Comparison of ENCODE assay signal across 14 cellular contexts in the genomic region with DNA sequence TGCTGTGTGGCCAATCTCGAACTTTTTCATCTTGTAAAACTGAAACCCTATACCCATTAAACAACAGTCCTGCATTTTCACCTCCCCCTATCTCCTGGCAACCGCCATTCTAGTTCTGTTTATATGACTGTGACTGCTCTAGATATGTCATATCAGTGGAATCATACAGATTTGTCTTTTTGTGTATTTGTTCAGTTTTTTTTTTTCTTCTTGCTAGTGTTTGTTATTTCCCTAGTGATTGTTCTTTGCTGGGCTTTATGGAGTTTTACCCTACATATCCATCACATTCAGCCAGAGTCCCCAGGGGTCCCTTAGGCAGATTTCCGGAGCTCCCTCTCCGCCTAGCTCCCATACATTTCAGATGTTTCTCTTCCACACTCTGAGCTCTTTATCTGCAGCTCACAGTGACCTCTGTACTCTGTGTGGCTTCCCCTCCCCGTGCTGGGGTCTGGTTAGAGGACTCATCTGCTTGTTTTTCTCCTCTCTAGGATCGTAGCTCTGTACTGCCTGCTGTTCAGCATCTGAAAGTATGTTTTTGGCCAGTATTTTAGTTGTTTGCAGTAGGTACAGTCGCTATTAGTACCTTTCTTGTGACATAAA. TPM values are rescaled to one million over a fixed set of nuclear protein-coding genes. Genes with fewer than 3 reads are reported as not detected.
DNase-seq lines count a peak whose midpoint lies in the region; ATAC-seq and TF ChIP-seq lines count a peak whose summit lies in the region.
"Had no signal": no experiment of that assay in that cellular context is flagged by ENCODE, and none has a peak within 500 bp of the region (broad histone marks: within the 10 kb centered on the region; RNA-seq: fewer than 3 reads in every experiment).

No MANE protein-coding gene starts in this region.

- CTCF ChIA-PET in GM10248 (lab: Yijun Ruan, JAX) = interaction anchor here (1.0 to 2.6 kb wide), 3 partner anchors 9 to 14 kb away, joined by 3 to 9 read pairs (median 4); no protein-coding TSS in a partner anchor

- no peak for ATAC-seq in HG03108 (IDR thresholded peaks at IDR 0.05; ENCODE audit: unreplicated experiment)
- ATAC-seq: right cardiac atrium had no signal

- POLR2A ChIA-PET in GM10248 (lab: Yijun Ruan, JAX) = no interaction called here

- H3K27ac ChIP-seq in HUES6 (ENCODE audit: low read depth, low read length) (no peak overlapping the region), SJCRH30 (no peak overlapping the region)
- H3K27ac ChIP-seq: suprapubic skin had no signal

- H3K9me3 ChIP-seq in HUES6 (ENCODE audit: control insufficient read depth, insufficient read depth, low read depth, low read length) (no peaks in the 10 kb centered on the region), SJCRH30 (replicated peaks) (no peaks in the 10 kb centered on the region)
- H3K9me3 ChIP-seq: suprapubic skin had no signal

- H3K9ac ChIP-seq in HUES6 (ENCODE audit: low read length) = no peak overlapping the region

- H3K27me3 ChIP-seq in HUES6 (ENCODE audit: control insufficient read depth, insufficient read depth, low read length) = no peaks in the 10 kb centered on the region
- H3K27me3 ChIP-seq in SJCRH30 = no peaks in the 10 kb centered on the region

- no peak for TF ChIP-seq CTCF in glutamatergic neuron (IDR thresholded peaks at IDR 0.05; ENCODE audit: partially characterized antibody, unreplicated experiment)
- no peak for TF ChIP-seq CTCF in GM10248 (IDR thresholded peaks at IDR 0.05; ENCODE audit: control extremely low read depth, extremely low read depth, low read depth, missing control alignments)

- H3K36me3 ChIP-seq in HUES6 (ENCODE audit: control insufficient read depth, insufficient read depth, low read length) (no peaks in the 10 kb centered on the region), SJCRH30 (no peaks in the 10 kb centered on the region)
- H3K36me3 ChIP-seq: suprapubic skin had no signal

- H3K27ac Mint-ChIP-seq in glutamatergic neuron (ENCODE audit: unreplicated experiment) = peak overlapping the region; percentile 13
- H3K27ac Mint-ChIP-seq: T-helper 1 cell treated with Interleukin-12 subunit alpha and Interleukin-12 subunit beta and Interleukin-4 antibody, amounts not matched to agents 30 μg/mL and 1 μg/mL, for 36 hours had no signal

- DNase-seq in SJCRH30 (peak; percentile 15 to 49), glutamatergic neuron (peak; percentile 30), retina (peak; percentile 54), GM10248 (ENCODE audit: extremely low spot score) (no peak), dermis blood vessel endothelial cell (no peak)
- DNase-seq: activated CD4-positive, alpha-beta T cell treated with anti-CD3 and anti-CD28 coated beads, Interleukin-2, amount 50 U/mL, for 4 hours; activated effector memory CD4-positive, alpha-beta T cell treated with Interleukin-2 at 50 U/mL for 16 hours; NCI-H1694; right cardiac atrium had no signal

- no peaks in the 10 kb centered on the region for H3K36me3 Mint-ChIP-seq in glutamatergic neuron (ENCODE audit: unreplicated experiment)

- H3K4me3 Mint-ChIP-seq in glutamatergic neuron (ENCODE audit: unreplicated experiment) = peak overlapping the region; percentile 27
- H3K4me3 Mint-ChIP-seq: T-helper 1 cell treated with Interleukin-12 subunit alpha and Interleukin-12 subunit beta and Interleukin-4 antibody, amounts not matched to agents 30 μg/mL and 1 μg/mL, for 36 hours had no signal

- no peaks in the 10 kb centered on the region for H3K9me3 Mint-ChIP-seq in glutamatergic neuron (ENCODE audit: unreplicated experiment)

- H3K4me1 ChIP-seq in HUES6 (ENCODE audit: control insufficient read depth, insufficient read depth, low read length) (peaks cover 12% of the 10 kb centered on the region), SJCRH30 (peaks cover 10% of the 10 kb centered on the region)
- H3K4me1 ChIP-seq: suprapubic skin had no signal

- no peaks in the 10 kb centered on the region for H3K27me3 Mint-ChIP-seq in glutamatergic neuron (ENCODE audit: unreplicated experiment)

- H3K4me1 Mint-ChIP-seq in glutamatergic neuron (ENCODE audit: low read depth, unreplicated experiment) = peaks cover 10% of the 10 kb centered on the region

- H3K4me3 ChIP-seq in HUES6 (ENCODE audit: low read depth, low read length) (peak overlapping the region; percentile 2; the same call in 1 of the 2 replicates), SJCRH30 (0 out of 2 replicates have a peak overlapping the region, but pooled peaks have one; percentile 2)
- H3K4me3 ChIP-seq: suprapubic skin had no signal

RNA-seq across cellular contexts. Expression of a gene that starts 25.1 kb away (rescaled TPM):
- total RNA-seq in SJCRH30 (2014; rRNA removed; shearing (Covaris generic)) = not detected in 2 replicates
- not detected for total RNA-seq in glutamatergic neuron (ENCODE audit: unreplicated experiment)
- total RNA-seq in dermis blood vessel endothelial cell = not detected in 2 replicates
- total RNA-seq: mononuclear cell, suprapubic skin had no signal

Comparison
In these comparisons a context has a peak if more than half of its experiments do, and no peak if none do; other contexts are left out.
1. DNase-seq: peak in SJCRH30 (2 of 2), glutamatergic neuron (single experiment) and retina (single experiment); none in GM10248 (single experiment) and dermis blood vessel endothelial cell (single experiment).